In genomic region chr4:154687840-154688239, GRCh38 we compare ENCODE assay signal across 30 cellular contexts. TPM values are rescaled to one million over a fixed set of nuclear protein-coding genes. Genes with fewer than 3 reads are reported as not detected.
"Had no signal": no experiment of that assay in that cellular context is flagged by ENCODE, and none has a peak within 500 bp of the region (broad histone marks: within the 10 kb centered on the region; RNA-seq: fewer than 3 reads in every experiment).

No MANE protein-coding gene starts in this region.

- H3K27me3 ChIP-seq: stomach, suprapubic skin, testis, thyroid gland, tibial artery, tibial nerve, transverse colon, upper lobe of left lung, uterus, vagina had no signal

- H3K36me3 ChIP-seq: stomach, suprapubic skin, thoracic aorta, thyroid gland, tibial artery, tibial nerve, transverse colon, upper lobe of left lung, upper lobe of right lung, uterus, vagina had no signal

- H3K4me1 Mint-ChIP-seq: stimulated activated effector memory CD8-positive, alpha-beta T cell treated with anti-CD3 and anti-CD28 coated beads, Interleukin-12 subunit alpha, Interleukin-12 subunit beta, amount 100 ng/mL, for 72 hours; stimulated activated memory B cell treated with anti-CD40 and anti-IgM and Interleukin-4, amounts not matched to agents 10 μg/mL and 1 μg/mL and 100 μg/mL, for 72 hours; stimulated activated naive B cell treated with anti-CD40 and anti-IgM and Interleukin-4, amounts not matched to agents 10 μg/mL and 1 μg/mL and 100 μg/mL, for 72 hours; stimulated activated naive CD8-positive, alpha-beta T cell treated with anti-CD3 and anti-CD28 coated beads, Interleukin-15, amount 100 ng/mL, for 72 hours had no signal

- H3K27ac ChIP-seq: stomach, suprapubic skin, testis, thoracic aorta, thyroid gland, tibial artery, tibial nerve, transverse colon, upper lobe of left lung, upper lobe of right lung, uterus, vagina had no signal

- H3K36me3 Mint-ChIP-seq: stimulated activated effector memory CD8-positive, alpha-beta T cell treated with anti-CD3 and anti-CD28 coated beads, Interleukin-12 subunit alpha, Interleukin-12 subunit beta, amount 100 ng/mL, for 72 hours; stimulated activated memory B cell treated with anti-CD40 and anti-IgM and Interleukin-4, amounts not matched to agents 10 μg/mL and 1 μg/mL and 100 μg/mL, for 72 hours; stimulated activated naive B cell treated with anti-CD40 and anti-IgM and Interleukin-4, amounts not matched to agents 10 μg/mL and 1 μg/mL and 100 μg/mL, for 72 hours; type B pancreatic cell had no signal

- ATAC-seq: stimulated activated effector memory CD8-positive, alpha-beta T cell treated with anti-CD3 and anti-CD28 coated beads, Interleukin-12 subunit alpha, Interleukin-12 subunit beta, amount 100 ng/mL, for 72 hours; stimulated activated memory B cell treated with anti-CD40 and anti-IgM and Interleukin-4, amounts not matched to agents 10 μg/mL and 1 μg/mL and 100 μg/mL, for 72 hours; stimulated activated naive B cell treated with anti-CD40 and anti-IgM and Interleukin-4, amounts not matched to agents 10 μg/mL and 1 μg/mL and 100 μg/mL, for 72 hours; stimulated activated naive CD8-positive, alpha-beta T cell treated with anti-CD3 and anti-CD28 coated beads, Interleukin-15, amount 100 ng/mL, for 72 hours; stimulated activated naive CD8-positive, alpha-beta T cell treated with anti-CD3 and anti-CD28 coated beads, Interleukin-15, Interleukin-2, amounts not matched to agents 100 U/mL and 50 U/mL, for 24 hours; upper lobe of right lung had no signal

- H3K4me1 ChIP-seq: stomach, suprapubic skin, testis, thyroid gland, tibial artery, tibial nerve, upper lobe of left lung, upper lobe of right lung, uterus, vagina had no signal

- DNase-seq: stimulated activated CD4-positive, alpha-beta T cell treated with anti-CD3 and anti-CD28 coated beads, Interleukin-2, amount 100 ng/mL, for 48 hours; stimulated activated CD4-positive, alpha-beta T cell treated with anti-CD3 and anti-CD28 coated beads, Interleukin-4, amount 100 ng/mL, for 1 hour; stimulated activated CD4-positive, alpha-beta T cell treated with anti-CD3 and anti-CD28 coated beads, Interleukin-4, amount 100 ng/mL, for 24 hours; stimulated activated CD4-positive, alpha-beta T cell treated with anti-CD3 and anti-CD28 coated beads, Interleukin-4, amount 100 ng/mL, for 4 hours; stimulated activated CD8-positive, alpha-beta memory T cell treated with anti-CD3 and anti-CD28 coated beads, Interleukin-4, amount 100 ng/mL, for 48 hours; stimulated activated naive B cell treated with anti-CD40 and anti-IgM and Interleukin-4, amounts not matched to agents 10 μg/mL and 1 μg/mL and 100 μg/mL, for 72 hours; stimulated activated naive CD4-positive, alpha-beta T cell; stimulated activated naive CD4-positive, alpha-beta T cell treated with Interleukin-2 at 50 U/mL for 16 hours; stimulated activated naive CD8-positive, alpha-beta T cell treated with anti-CD3 and anti-CD28 coated beads, Interleukin-15, amount 100 ng/mL, for 72 hours; stimulated activated naive CD8-positive, alpha-beta T cell treated with anti-CD3 and anti-CD28 coated beads, Interleukin-15, Interleukin-2, amounts not matched to agents 100 U/mL and 50 U/mL, for 24 hours; stomach; substantia nigra; testis; thyroid gland; tibial artery; transverse colon; trophoblast cell; upper lobe of left lung; upper lobe of right lung; uterus had no signal

- H3K27ac Mint-ChIP-seq: stimulated activated effector memory CD8-positive, alpha-beta T cell treated with anti-CD3 and anti-CD28 coated beads, Interleukin-12 subunit alpha, Interleukin-12 subunit beta, amount 100 ng/mL, for 72 hours; stimulated activated memory B cell treated with anti-CD40 and anti-IgM and Interleukin-4, amounts not matched to agents 10 μg/mL and 1 μg/mL and 100 μg/mL, for 72 hours; stimulated activated naive B cell treated with anti-CD40 and anti-IgM and Interleukin-4, amounts not matched to agents 10 μg/mL and 1 μg/mL and 100 μg/mL, for 72 hours; stimulated activated naive CD8-positive, alpha-beta T cell treated with anti-CD3 and anti-CD28 coated beads, Interleukin-15, Interleukin-2, amounts not matched to agents 100 ng/mL and 50 ng/mL, for 24 hours; type B pancreatic cell had no signal

- H3K9me3 Mint-ChIP-seq: stimulated activated effector memory CD8-positive, alpha-beta T cell treated with anti-CD3 and anti-CD28 coated beads, Interleukin-12 subunit alpha, Interleukin-12 subunit beta, amount 100 ng/mL, for 72 hours; stimulated activated memory B cell treated with anti-CD40 and anti-IgM and Interleukin-4, amounts not matched to agents 10 μg/mL and 1 μg/mL and 100 μg/mL, for 72 hours; stimulated activated naive B cell treated with anti-CD40 and anti-IgM and Interleukin-4, amounts not matched to agents 10 μg/mL and 1 μg/mL and 100 μg/mL, for 72 hours; stimulated activated naive CD8-positive, alpha-beta T cell treated with anti-CD3 and anti-CD28 coated beads, Interleukin-15, amount 100 ng/mL, for 72 hours; stimulated activated naive CD8-positive, alpha-beta T cell treated with anti-CD3 and anti-CD28 coated beads, Interleukin-15, Interleukin-2, amounts not matched to agents 100 ng/mL and 50 ng/mL, for 24 hours; type B pancreatic cell had no signal

- FAIRE-seq: urothelium cell line had no signal

- H3K4me3 Mint-ChIP-seq: stimulated activated effector memory CD8-positive, alpha-beta T cell treated with anti-CD3 and anti-CD28 coated beads, Interleukin-12 subunit alpha, Interleukin-12 subunit beta, amount 100 ng/mL, for 72 hours; stimulated activated memory B cell treated with anti-CD40 and anti-IgM and Interleukin-4, amounts not matched to agents 10 μg/mL and 1 μg/mL and 100 μg/mL, for 72 hours; stimulated activated naive B cell treated with anti-CD40 and anti-IgM and Interleukin-4, amounts not matched to agents 10 μg/mL and 1 μg/mL and 100 μg/mL, for 72 hours; stimulated activated naive CD8-positive, alpha-beta T cell treated with anti-CD3 and anti-CD28 coated beads, Interleukin-15, amount 100 ng/mL, for 72 hours; stimulated activated naive CD8-positive, alpha-beta T cell treated with anti-CD3 and anti-CD28 coated beads, Interleukin-15, Interleukin-2, amounts not matched to agents 100 ng/mL and 50 ng/mL, for 24 hours; type B pancreatic cell had no signal

- H3K9me3 ChIP-seq: stomach, suprapubic skin, testis, thoracic aorta, thyroid gland, tibial artery, tibial nerve, transverse colon, upper lobe of left lung, upper lobe of right lung, uterus, vagina had no signal

- H3K4me3 ChIP-seq: stomach, suprapubic skin, testis, thoracic aorta, thyroid gland, tibial artery, tibial nerve, transverse colon, upper lobe of left lung, upper lobe of right lung, uterus, vagina had no signal

RNA-seq across cellular contexts. Expression of gene LRAT, which starts 56.0 kb away (rescaled TPM):
- total RNA-seq: subcutaneous adipose tissue, thoracic aorta, vagina had no signal
